Comparison of ENCODE assay signal across 8 cellular contexts in genomic region chr9:96420468-96421219, GRCh38. TPM values are rescaled to one million over a fixed set of nuclear protein-coding genes. Genes with fewer than 3 reads are reported as not detected.
DNase-seq lines count a peak whose midpoint lies in the region; ATAC-seq and TF ChIP-seq lines count a peak whose summit lies in the region.

No MANE protein-coding gene starts in this region.

- DNase-seq in stimulated activated naive CD8-positive, alpha-beta T cell treated with anti-CD3 and anti-CD28 coated beads, Interleukin-15, Interleukin-2, amounts not matched to agents 100 U/mL and 50 U/mL, for 24 hours, result no peak
- peak; percentile 99 for DNase-seq in NCI-H226
- peak in 3 of 5 donors; percentile 49 to 64 (median 59) for DNase-seq in heart left ventricle
- no peak for DNase-seq in NCI-H187 (lab: John Stamatoyannopoulos, UW)

- no peak for TF ChIP-seq CTCF in heart left ventricle (IDR thresholded peaks at IDR 0.05)

- H3K36me3 Mint-ChIP-seq in stimulated activated naive CD8-positive, alpha-beta T cell treated with anti-CD3 and anti-CD28 coated beads, Interleukin-15, Interleukin-2, amounts not matched to agents 100 ng/mL and 50 ng/mL, for 24 hours (ENCODE audit: low read depth), result peaks cover 10% of the 10 kb centered on the region
- no peaks in the 10 kb centered on the region for H3K36me3 Mint-ChIP-seq in activated naive CD8-positive, alpha-beta T cell

- intact Hi-C loops in heart left ventricle (cut with DNase I), result loop anchor here in 1 of 10 donors (1.0 kb wide), 1 partner anchor 30 kb away; the partner anchor contains the start of gene HABP4

- no peaks in the 10 kb centered on the region for H3K9me3 ChIP-seq in heart left ventricle

- H3K4me3 ChIP-seq in heart left ventricle (peak overlapping the region in 1 of 12 donors; percentile 97), rectal smooth muscle tissue (ENCODE audit: low read length) (no peak overlapping the region)

- H3K4me1 Mint-ChIP-seq in stimulated activated naive CD8-positive, alpha-beta T cell treated with anti-CD3 and anti-CD28 coated beads, Interleukin-15, Interleukin-2, amounts not matched to agents 100 ng/mL and 50 ng/mL, for 24 hours (ENCODE audit: low read depth), result peaks cover 40% of the 10 kb centered on the region
- H3K4me1 Mint-ChIP-seq in activated naive CD8-positive, alpha-beta T cell (ENCODE audit: low read depth), result peaks cover 26% of the 10 kb centered on the region

- H3K4me1 ChIP-seq in heart left ventricle, result peaks cover 6 to 35% (median 26%) of the 10 kb centered on the region in 12 donors
- H3K4me1 ChIP-seq in rectal smooth muscle tissue (ENCODE audit: control insufficient read depth, insufficient read depth, low read length), result peaks cover 12% of the 10 kb centered on the region

- no peaks in the 10 kb centered on the region for H3K9me3 Mint-ChIP-seq in stimulated activated naive CD8-positive, alpha-beta T cell treated with anti-CD3 and anti-CD28 coated beads, Interleukin-15, Interleukin-2, amounts not matched to agents 100 ng/mL and 50 ng/mL, for 24 hours
- no peaks in the 10 kb centered on the region for H3K9me3 Mint-ChIP-seq in activated naive CD8-positive, alpha-beta T cell (ENCODE audit: low read depth)

- H3K9ac ChIP-seq in rectal smooth muscle tissue (ENCODE audit: low read length), result no peak overlapping the region

- H3K27ac Mint-ChIP-seq in stimulated activated naive CD8-positive, alpha-beta T cell treated with anti-CD3 and anti-CD28 coated beads, Interleukin-15, Interleukin-2, amounts not matched to agents 100 ng/mL and 50 ng/mL, for 24 hours, result peak overlapping the region; percentile 68
- peak overlapping the region; percentile 75 for H3K27ac Mint-ChIP-seq in activated naive CD8-positive, alpha-beta T cell

- H3K36me3 ChIP-seq in heart left ventricle (no peaks in the 10 kb centered on the region), rectal smooth muscle tissue (ENCODE audit: control insufficient read depth, insufficient read depth, low read length) (no peaks in the 10 kb centered on the region)

- TF ChIP-seq POLR2A in heart left ventricle (IDR thresholded peaks at IDR 0.05), result no peak

- peak overlapping the region; percentile 87 for H3K4me3 Mint-ChIP-seq in stimulated activated naive CD8-positive, alpha-beta T cell treated with anti-CD3 and anti-CD28 coated beads, Interleukin-15, Interleukin-2, amounts not matched to agents 100 ng/mL and 50 ng/mL, for 24 hours
- H3K4me3 Mint-ChIP-seq in activated naive CD8-positive, alpha-beta T cell, result peak overlapping the region; percentile 76

- no peaks in the 10 kb centered on the region for H3K27me3 Mint-ChIP-seq in stimulated activated naive CD8-positive, alpha-beta T cell treated with anti-CD3 and anti-CD28 coated beads, Interleukin-15, Interleukin-2, amounts not matched to agents 100 ng/mL and 50 ng/mL, for 24 hours
- no peaks in the 10 kb centered on the region for H3K27me3 Mint-ChIP-seq in activated naive CD8-positive, alpha-beta T cell

- ATAC-seq in stimulated activated naive CD8-positive, alpha-beta T cell treated with anti-CD3 and anti-CD28 coated beads, Interleukin-15, Interleukin-2, amounts not matched to agents 100 U/mL and 50 U/mL, for 24 hours, result no peak
- ATAC-seq in heart left ventricle, result peak; percentile 5 to 51 (median 30)
- ATAC-seq in GM21381 (IDR thresholded peaks at IDR 0.05; ENCODE audit: unreplicated experiment), result no peak

- peak overlapping the region; percentile 99 to 100 (median 100) for H3K27ac ChIP-seq in heart left ventricle
- peak overlapping the region; percentile 72 for H3K27ac ChIP-seq in rectal smooth muscle tissue (ENCODE audit: low read depth, low read length)

- H3K27me3 ChIP-seq in heart left ventricle (no peaks in the 10 kb centered on the region), rectal smooth muscle tissue (ENCODE audit: control insufficient read depth, insufficient read depth, low read length) (no peaks in the 10 kb centered on the region)

- 33 to 48% (median 40%) methylated on average over 6 of the region's 6 CpGs for WGBS in heart left ventricle, 4 donors

RNA-seq across cellular contexts. Expression of gene ZNF367, which starts 2.5 kb away (rescaled TPM):
- total RNA-seq in heart left ventricle, result 1 to 10 TPM; 2.4 to 5.9 (median 3.2) TPM
- 1 to 10 TPM in 1 of 2 donors, under 1 TPM in 1; 0.91 to 4.4 TPM for polyA plus RNA-seq in heart left ventricle

RNA-seq across cellular contexts. Expression of gene HABP4, which starts 29.3 kb away (rescaled TPM):
- total RNA-seq in heart left ventricle, result 10 to 100 TPM; 17.8 to 35.7 (median 25.9) TPM
- 10 to 100 TPM; 21.6 to 28.6 TPM for polyA plus RNA-seq in heart left ventricle

RNA-seq across cellular contexts. Expression of gene SLC35D2, which starts 37.1 kb away (rescaled TPM):
- 10 to 100 TPM; 10.5 to 23.1 (median 15.9) TPM for total RNA-seq in heart left ventricle
- polyA plus RNA-seq in heart left ventricle, result 10 to 100 TPM in 1 of 2 donors, 1 to 10 TPM in 1; 8.2 to 19.8 TPM

Comparison
In these comparisons a context has a peak if more than half of its experiments do, and no peak if none do; other contexts are left out.
1. ATAC-seq: peak in heart left ventricle (4 of 4); none in stimulated activated naive CD8-positive, alpha-beta T cell treated with anti-CD3 and anti-CD28 coated beads, Interleukin-15, Interleukin-2, amounts not matched to agents 100 U/mL and 50 U/mL, for 24 hours (single experiment) and GM21381 (single experiment).
2. DNase-seq: peak in NCI-H226 (single experiment) and heart left ventricle (3 of 5); none in stimulated activated naive CD8-positive, alpha-beta T cell treated with anti-CD3 and anti-CD28 coated beads, Interleukin-15, Interleukin-2, amounts not matched to agents 100 U/mL and 50 U/mL, for 24 hours (single experiment) and NCI-H187 (0 of 2).